ENCODE assay signal across 15 cellular contexts in the genomic region with DNA sequence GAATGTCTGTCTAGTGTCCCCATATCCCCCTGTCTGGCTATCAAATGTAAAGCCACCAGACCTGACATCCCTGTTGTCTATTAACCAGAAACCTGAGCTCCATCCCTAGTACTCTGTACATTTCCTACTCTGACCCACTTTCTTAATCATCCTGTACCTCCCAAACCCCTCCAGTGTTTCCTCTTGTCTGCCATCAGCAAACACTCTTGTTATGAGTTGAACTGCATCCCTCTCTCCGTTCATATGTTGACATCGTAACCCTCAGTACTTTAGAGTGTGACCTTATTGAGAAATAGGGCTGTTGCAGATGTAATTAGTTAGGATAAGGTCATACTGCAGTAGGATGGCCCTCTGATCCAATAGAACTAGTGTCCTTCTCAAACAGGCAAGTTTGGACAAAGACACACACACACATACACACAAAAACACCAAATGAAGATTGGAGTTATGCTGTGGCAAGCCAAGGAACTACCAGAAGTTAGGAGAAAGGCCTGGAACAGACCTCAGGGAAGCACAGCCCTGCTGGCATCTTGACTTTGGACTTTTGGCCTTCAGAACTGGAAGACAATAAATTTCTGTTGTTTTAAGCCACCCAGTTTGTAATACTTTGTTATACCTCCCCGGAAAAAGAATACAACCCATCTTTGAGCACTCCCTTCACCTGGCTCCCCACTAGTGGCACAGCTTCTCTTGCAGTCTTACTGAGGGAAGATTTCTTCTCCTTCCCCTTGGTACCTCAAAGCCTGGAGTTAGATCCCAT.
"Had no signal": no experiment of that assay in that cellular context is flagged by ENCODE, and none has a peak within 500 bp of the region (broad histone marks: within the 10 kb centered on the region; RNA-seq: fewer than 3 reads in every experiment).

No MANE protein-coding gene starts in this region.

- H3K27me3 Mint-ChIP-seq: activated naive CD8-positive, alpha-beta T cell treated with anti-CD3 and anti-CD28 coated beads for 36 hours; T-cell had no signal

- H3K27me3 ChIP-seq: dorsolateral prefrontal cortex, esophagus muscularis mucosa, pancreas, thyroid gland, vagina had no signal

- H3K4me3 ChIP-seq: dorsolateral prefrontal cortex, esophagus muscularis mucosa, pancreas, thyroid gland, vagina had no signal

- H3K4me3 Mint-ChIP-seq: activated naive CD8-positive, alpha-beta T cell treated with anti-CD3 and anti-CD28 coated beads for 36 hours; T-cell had no signal

- H3K27ac Mint-ChIP-seq: activated naive CD8-positive, alpha-beta T cell treated with anti-CD3 and anti-CD28 coated beads for 36 hours; T-cell had no signal

- H3K36me3 ChIP-seq: esophagus muscularis mucosa, pancreas, thyroid gland, vagina, WERI-Rb-1 had no signal

- H3K36me3 Mint-ChIP-seq: T-cell had no signal

- H3K9me3 Mint-ChIP-seq: activated naive CD8-positive, alpha-beta T cell treated with anti-CD3 and anti-CD28 coated beads for 36 hours; T-cell had no signal

- H3K27ac ChIP-seq: dorsolateral prefrontal cortex, esophagus muscularis mucosa, pancreas, thyroid gland, vagina, WERI-Rb-1 had no signal

- H3K4me1 ChIP-seq: esophagus muscularis mucosa, pancreas, thyroid gland, vagina had no signal

- H3K9me3 ChIP-seq: esophagus muscularis mucosa, pancreas, thyroid gland, vagina had no signal

- FAIRE-seq: pancreas had no signal

- DNase-seq: activated CD4-positive, alpha-beta T cell treated with anti-CD3 and anti-CD28 coated beads for 4 hours; activated CD8-positive, alpha-beta memory T cell treated with anti-CD3 and anti-CD28 coated beads for 24 hours; activated effector memory CD4-positive, alpha-beta T cell treated with anti-CD3 and anti-CD28 coated beads, Interleukin-2, amount 50 U/mL, for 16 hours; activated naive CD8-positive, alpha-beta T cell treated with anti-CD3 and anti-CD28 coated beads for 36 hours; dorsolateral prefrontal cortex; glutamatergic neuron; left cardiac atrium; pancreas; stimulated activated CD4-positive, alpha-beta T cell treated with anti-CD3 and anti-CD28 coated beads, Interleukin-15, amount 100 ng/mL, for 24 hours; stimulated activated CD4-positive, alpha-beta T cell treated with anti-CD3 and anti-CD28 coated beads, Interleukin-4, amount 100 ng/mL, for 24 hours; T-cell; thyroid gland; WERI-Rb-1 had no signal
